In the genomic region with DNA sequence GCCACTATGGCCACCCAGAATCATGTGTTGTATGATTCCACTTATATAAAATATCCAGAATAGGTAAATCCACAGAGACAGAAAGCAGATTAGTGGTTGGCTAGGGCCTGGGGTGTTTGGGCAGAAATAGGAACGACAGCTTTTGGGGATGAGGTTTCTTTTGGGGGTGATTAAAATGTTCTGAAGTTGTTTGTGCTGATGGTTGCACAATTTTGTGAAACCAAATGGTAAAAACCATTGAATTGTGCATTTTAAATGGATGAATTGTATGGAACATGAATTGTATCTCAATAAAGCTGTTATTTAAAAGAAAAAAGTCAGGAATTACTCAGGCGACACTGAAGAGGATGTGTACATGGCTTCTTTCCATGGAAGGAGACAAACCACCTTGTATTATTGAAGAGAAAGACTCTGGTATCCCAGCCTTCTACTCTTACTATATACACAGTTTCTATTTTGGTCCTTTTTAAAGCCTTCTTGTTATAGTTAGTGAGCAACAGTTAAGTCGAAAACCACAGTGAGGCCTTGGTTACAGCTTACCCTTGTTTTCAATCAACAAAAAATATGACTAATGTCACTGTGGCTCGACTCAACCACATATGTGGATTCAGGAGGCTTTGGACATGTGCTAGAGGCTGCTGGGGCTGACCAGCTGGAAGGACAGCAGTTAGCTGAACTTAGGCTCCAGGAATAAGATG, we compare ENCODE assay signal across 8 cellular contexts. TPM values are rescaled to one million over a fixed set of nuclear protein-coding genes. Genes with fewer than 3 reads are reported as not detected.
DNase-seq lines count a peak whose midpoint lies in the region; ATAC-seq lines count a peak whose summit lies in the region.

No MANE protein-coding gene starts in this region.

- no peaks in the 10 kb centered on the region for H3K36me3 ChIP-seq in naive thymus-derived CD4-positive, alpha-beta T cell (ENCODE audit: control insufficient read depth in 2 of 3, insufficient read depth in 3 of 3, low read length in 3 of 3)

- H3K4me1 Mint-ChIP-seq in naive thymus-derived CD4-positive, alpha-beta T cell = peaks cover 4 to 61% (median 6%) of the 10 kb centered on the region in 7 donors

- intact Hi-C loops in naive thymus-derived CD4-positive, alpha-beta T cell (cut with micrococcal nuclease) = loop anchor here in 1 of 2 donors (1.0 kb wide), 3 partner anchors 12 to 55 kb away; no protein-coding TSS in a partner anchor

- CTCF ChIA-PET in naive thymus-derived CD4-positive, alpha-beta T cell (lab: Charles Lee) = interaction anchor here (1.4 kb wide), 1 partner anchor 26 kb away, joined by 3 read pairs; no protein-coding TSS in a partner anchor

- peak; percentile 88 for ATAC-seq in GM21360 (IDR thresholded peaks at IDR 0.05; ENCODE audit: unreplicated experiment)
- peak; percentile 89 for ATAC-seq in HG03558 (IDR thresholded peaks at IDR 0.05; ENCODE audit: extremely low read depth, unreplicated experiment)
- peak; percentile 87 to 91 for ATAC-seq in activated naive CD4-positive, alpha-beta T cell treated with anti-CD3 and anti-CD28 coated beads, Interleukin-2, amount 50 U/mL, for 72 hours
- peak; percentile 80 for ATAC-seq in naive thymus-derived CD4-positive, alpha-beta T cell

- H3K27ac Mint-ChIP-seq in activated naive CD4-positive, alpha-beta T cell treated with anti-CD3 and anti-CD28 coated beads, Interleukin-2, amount 50 U/mL, for 72 hours = peak overlapping the region; percentile 92 to 99
- peak overlapping the region in 5 of 9 donors; percentile 38 to 99 (median 60) for H3K27ac Mint-ChIP-seq in naive thymus-derived CD4-positive, alpha-beta T cell

- H3K4me3 ChIP-seq in naive thymus-derived CD4-positive, alpha-beta T cell (ENCODE audit: low read length) = no peak overlapping the region

- no peak overlapping the region for H3K27ac ChIP-seq in naive thymus-derived CD4-positive, alpha-beta T cell (ENCODE audit: low read depth, low read length)

- no peaks in the 10 kb centered on the region for H3K9me3 Mint-ChIP-seq in activated naive CD4-positive, alpha-beta T cell treated with anti-CD3 and anti-CD28 coated beads, Interleukin-2, amount 50 U/mL, for 72 hours
- peaks cover 0 to 2% (median 0%) of the 10 kb centered on the region in 11 donors for H3K9me3 Mint-ChIP-seq in naive thymus-derived CD4-positive, alpha-beta T cell

- H3K4me1 ChIP-seq in naive thymus-derived CD4-positive, alpha-beta T cell (ENCODE audit: control insufficient read depth in 2 of 2, insufficient read depth in 2 of 2, low read length in 2 of 2) = peaks cover 0 to 19% of the 10 kb centered on the region in 2 donors

- H3K27me3 Mint-ChIP-seq in naive thymus-derived CD4-positive, alpha-beta T cell = no peaks in the 10 kb centered on the region

- peak overlapping the region in 1 of 10 donors; percentile 59 for H3K4me3 Mint-ChIP-seq in naive thymus-derived CD4-positive, alpha-beta T cell

- peaks cover under 1 to 43% of the 10 kb centered on the region in 2 donors for H3K36me3 Mint-ChIP-seq in activated naive CD4-positive, alpha-beta T cell treated with anti-CD3 and anti-CD28 coated beads, Interleukin-2, amount 50 U/mL, for 72 hours
- H3K36me3 Mint-ChIP-seq in naive thymus-derived CD4-positive, alpha-beta T cell = peaks cover 0 to 37% (median 9%) of the 10 kb centered on the region in 5 donors

- DNase-seq in EH (ENCODE audit: low read depth) (peak; percentile 95), NCI-H526 (lab: John Stamatoyannopoulos, UW) (no peak), NCI-H82 (lab: John Stamatoyannopoulos, UW) (no peak), hypothalamus (lab: John Stamatoyannopoulos, UW) (no peak)
- DNase-seq in activated naive CD4-positive, alpha-beta T cell treated with anti-CD3 and anti-CD28 coated beads, Interleukin-2, amount 50 U/mL, for 72 hours (ENCODE audit: low spot score in 2 of 2) = peak in 1 of 2 donors; percentile 43
- DNase-seq in naive thymus-derived CD4-positive, alpha-beta T cell = peak in 1 of 9 donors; percentile 61

- H3K27me3 ChIP-seq in naive thymus-derived CD4-positive, alpha-beta T cell (ENCODE audit: control insufficient read depth in 2 of 2, insufficient read depth in 2 of 2, low read length in 2 of 2) = no peaks in the 10 kb centered on the region

- H3K9me3 ChIP-seq in naive thymus-derived CD4-positive, alpha-beta T cell (ENCODE audit: control insufficient read depth in 2 of 3, low read length in 3 of 3) = no peaks in the 10 kb centered on the region

- POLR2A ChIA-PET in naive thymus-derived CD4-positive, alpha-beta T cell (lab: Charles Lee) = interaction anchor here (1.0 kb wide), 1 partner anchor 12 kb away, joined by 4 read pairs; no protein-coding TSS in a partner anchor

RNA-seq across cellular contexts. Expression of a gene that starts 57.1 kb away (rescaled TPM):
- 100 to 1,000 TPM; 105 to 122 TPM for total RNA-seq in activated naive CD4-positive, alpha-beta T cell treated with anti-CD3 and anti-CD28 coated beads, Interleukin-2, amount 50 U/mL, for 72 hours
- 100 to 1,000 TPM; 129 to 221 (median 186) TPM for total RNA-seq in naive thymus-derived CD4-positive, alpha-beta T cell
- polyA plus RNA-seq in naive thymus-derived CD4-positive, alpha-beta T cell = 100 to 1,000 TPM; 195 to 221 TPM
